1 cellular context compared by ENCODE assay signal in genomic region chr11:68212421-68213134, GRCh38.
A peak's percentile ranks its signal among the peaks of the same experiment; 100 is the strongest.
TF ChIP-seq lines count a peak whose summit lies in the region.

No MANE protein-coding gene starts in this region.

TF ChIP-seq in WTC11, 78 proteins besides CTCF, POLR2A, EP300 and RAD21 (continued from another document):
- TF ChIP-seq ZNF532 (CRISPR knock-in tag; IDR thresholded peaks at IDR 0.05; ENCODE audit: borderline replicate concordance) (no peak), SMAD3 (CRISPR knock-in tag; IDR thresholded peaks at IDR 0.05; ENCODE audit: borderline replicate concordance) (no peak), MAX (CRISPR knock-in tag; IDR thresholded peaks at IDR 0.05) (no peak; the same call in 1 of the 2 replicates), RELA (CRISPR knock-in tag; IDR thresholded peaks at IDR 0.05; ENCODE audit: borderline replicate concordance) (no peak), NR2C2 (CRISPR knock-in tag; IDR thresholded peaks at IDR 0.05) (no peak), SMAD4 (CRISPR knock-in tag; IDR thresholded peaks at IDR 0.05) (no peak), EMX1 (CRISPR knock-in tag; IDR thresholded peaks at IDR 0.05) (no peak), HMGXB4 (CRISPR knock-in tag; IDR thresholded peaks at IDR 0.05) (no peak), FOXP1 (CRISPR knock-in tag; IDR thresholded peaks at IDR 0.05; ENCODE audit: borderline replicate concordance) (0 out of 2 replicates have a peak, but pooled peaks have one; percentile 30)
- TF ChIP-seq, protein P1, sequence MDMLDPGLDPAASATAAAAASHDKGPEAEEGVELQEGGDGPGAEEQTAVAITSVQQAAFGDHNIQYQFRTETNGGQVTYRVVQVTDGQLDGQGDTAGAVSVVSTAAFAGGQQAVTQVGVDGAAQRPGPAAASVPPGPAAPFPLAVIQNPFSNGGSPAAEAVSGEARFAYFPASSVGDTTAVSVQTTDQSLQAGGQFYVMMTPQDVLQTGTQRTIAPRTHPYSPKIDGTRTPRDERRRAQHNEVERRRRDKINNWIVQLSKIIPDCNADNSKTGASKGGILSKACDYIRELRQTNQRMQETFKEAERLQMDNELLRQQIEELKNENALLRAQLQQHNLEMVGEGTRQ (CRISPR knock-in tag; IDR thresholded peaks at IDR 0.05), result no peak
- TF ChIP-seq, protein P2, sequence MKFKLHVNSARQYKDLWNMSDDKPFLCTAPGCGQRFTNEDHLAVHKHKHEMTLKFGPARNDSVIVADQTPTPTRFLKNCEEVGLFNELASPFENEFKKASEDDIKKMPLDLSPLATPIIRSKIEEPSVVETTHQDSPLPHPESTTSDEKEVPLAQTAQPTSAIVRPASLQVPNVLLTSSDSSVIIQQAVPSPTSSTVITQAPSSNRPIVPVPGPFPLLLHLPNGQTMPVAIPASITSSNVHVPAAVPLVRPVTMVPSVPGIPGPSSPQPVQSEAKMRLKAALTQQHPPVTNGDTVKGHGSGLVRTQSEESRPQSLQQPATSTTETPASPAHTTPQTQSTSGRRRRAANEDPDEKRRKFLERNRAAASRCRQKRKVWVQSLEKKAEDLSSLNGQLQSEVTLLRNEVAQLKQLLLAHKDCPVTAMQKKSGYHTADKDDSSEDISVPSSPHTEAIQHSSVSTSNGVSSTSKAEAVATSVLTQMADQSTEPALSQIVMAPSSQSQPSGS (CRISPR knock-in tag; IDR thresholded peaks at IDR 0.05; ENCODE audit: borderline replicate concordance, low read depth), result no peak
